In genomic region chr20:34998331-34998950, GRCh38 we compare ENCODE assay signal across 1 cellular context.
TF ChIP-seq lines count a peak whose summit lies in the region.

No MANE protein-coding gene starts in this region.

TF ChIP-seq in H1, 55 proteins besides CTCF, POLR2A, EP300 and RAD21:
- TF ChIP-seq SIN3A (conservative IDR thresholded peaks at IDR 0.05 in 1 of 2, IDR thresholded peaks at IDR 0.05 in 1 of 2; ENCODE audit: low read depth in 1 of 2, low read length in 2 of 2) = peak in 1 of 2 experiments; percentile 40; a peak in 1 of 4 replicates
- TF ChIP-seq, protein P1, sequence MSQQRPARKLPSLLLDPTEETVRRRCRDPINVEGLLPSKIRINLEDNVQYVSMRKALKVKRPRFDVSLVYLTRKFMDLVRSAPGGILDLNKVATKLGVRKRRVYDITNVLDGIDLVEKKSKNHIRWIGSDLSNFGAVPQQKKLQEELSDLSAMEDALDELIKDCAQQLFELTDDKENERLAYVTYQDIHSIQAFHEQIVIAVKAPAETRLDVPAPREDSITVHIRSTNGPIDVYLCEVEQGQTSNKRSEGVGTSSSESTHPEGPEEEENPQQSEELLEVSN (IDR thresholded peaks at IDR 0.05) = no peak
TF ChIP-seq in H1: peak in this region for 1.
